In genomic region chr2:54497738-54498680, GRCh38 we compare ENCODE assay signal across 1 cellular context.
A peak's percentile ranks its signal among the peaks of the same experiment; 100 is the strongest.
TF ChIP-seq lines count a peak whose summit lies in the region.

No MANE protein-coding gene starts in this region.

TF ChIP-seq in K562, 482 proteins besides CTCF, POLR2A, EP300 and RAD21 (continued from another document):
- no peak for TF ChIP-seq MLLT1 (IDR thresholded peaks at IDR 0.05)
- TF ChIP-seq PBX2 (CRISPR knock-in tag; IDR thresholded peaks at IDR 0.05; ENCODE audit: low read depth): no peak
- no peak for TF ChIP-seq PBX2 (tag; conservative IDR thresholded peaks at IDR 0.05; ENCODE audit: low read depth)
- peak; percentile 54; the same call in 1 of the 2 replicates for TF ChIP-seq MAX (CRISPR knock-in tag; IDR thresholded peaks at IDR 0.05)
- peak; percentile 31; the same call in 1 of the 2 replicates for TF ChIP-seq DMBX1 (CRISPR knock-in tag; IDR thresholded peaks at IDR 0.05; ENCODE audit: borderline replicate concordance)
- TF ChIP-seq KDM5B (IDR thresholded peaks at IDR 0.05; ENCODE audit: insufficient replicate concordance, low read depth, low read length): no peak
- TF ChIP-seq E2F1 (CRISPR knock-in tag; IDR thresholded peaks at IDR 0.05): no peak
- TF ChIP-seq TFAP4 (CRISPR knock-in tag; IDR thresholded peaks at IDR 0.05; ENCODE audit: borderline replicate concordance): no peak
- TF ChIP-seq POU5F1 (IDR thresholded peaks at IDR 0.05; ENCODE audit: borderline replicate concordance, low read depth, low read length, partially characterized antibody): no peak
- TF ChIP-seq TAF9B (IDR thresholded peaks at IDR 0.05; ENCODE audit: partially characterized antibody): no peak
- TF ChIP-seq CBFA2T2 (conservative IDR thresholded peaks at IDR 0.05): no peak
- no peak for TF ChIP-seq ZNF395 (CRISPR knock-in tag; IDR thresholded peaks at IDR 0.05)
- no peak for TF ChIP-seq ELF1 (tag; IDR thresholded peaks at IDR 0.05)
- no peak for TF ChIP-seq HEY1 (CRISPR knock-in tag; IDR thresholded peaks at IDR 0.05; ENCODE audit: borderline replicate concordance)
- TF ChIP-seq NFATC3 (IDR thresholded peaks at IDR 0.05): no peak
- TF ChIP-seq ZNF12 (CRISPR knock-in tag; IDR thresholded peaks at IDR 0.05): no peak
- no peak for TF ChIP-seq ELK1 (CRISPR knock-in tag; IDR thresholded peaks at IDR 0.05)
- no peak for TF ChIP-seq NFRKB (IDR thresholded peaks at IDR 0.05; ENCODE audit: low read depth)
- no peak for TF ChIP-seq PRDM10 (IDR thresholded peaks at IDR 0.05; ENCODE audit: partially characterized antibody)
- TF ChIP-seq NCOA6 (IDR thresholded peaks at IDR 0.05): no peak
- no peak for TF ChIP-seq MAFK (IDR thresholded peaks at IDR 0.05; ENCODE audit: low read length)
- TF ChIP-seq E2F6 (IDR thresholded peaks at IDR 0.05; ENCODE audit: borderline replicate concordance in 1 of 2, extremely low read depth in 1 of 2, insufficient read depth in 1 of 2, insufficient read length in 1 of 2, low read depth in 1 of 2, low read length in 1 of 2, poor library complexity in 1 of 2, severe bottlenecking in 1 of 2): peak; percentile 18 to 74
- TF ChIP-seq SRF (CRISPR knock-in tag; IDR thresholded peaks at IDR 0.05): no peak
